ENCODE assay signal across 35 cellular contexts in genomic region chr11:1439341-1439740, GRCh38. TPM values are rescaled to one million over a fixed set of nuclear protein-coding genes. Genes with fewer than 3 reads are reported as not detected.
"Had no signal": no experiment of that assay in that cellular context is flagged by ENCODE, and none has a peak within 500 bp of the region (broad histone marks: within the 10 kb centered on the region; RNA-seq: fewer than 3 reads in every experiment).

No MANE protein-coding gene starts in this region.

- H3K4me2 ChIP-seq: KMS-11 had no signal

- H3K27ac ChIP-seq: KMS-11 had no signal

- H3K4me3 ChIP-seq: MG63 had no signal

- H3K36me3 ChIP-seq: MG63 had no signal

- DNase-seq: Karpas-422, Kasumi-1, MG63, MM.1S, MV-4-11, NCI-H1048, NCI-H1092, NCI-H1092 treated with DMSO at 0.1 percent for 48 hours, NCI-H1105, NCI-H1105 treated with DMSO at 0.1 percent for 48 hours, NCI-H1417, NCI-H1417 treated with DMSO at 0.1 percent for 48 hours, NCI-H1436, NCI-H1436 treated with DMSO at 0.1 percent for 48 hours, NCI-H146, NCI-H1694, NCI-H1694 treated with DMSO at 0.1 percent for 48 hours, NCI-H187, NCI-H187 treated with DMSO at 0.1 percent for 48 hours, NCI-H1930, NCI-H2029, NCI-H2029 treated with DMSO at 0.1 percent for 48 hours, NCI-H2081, NCI-H2081 treated with DMSO at 0.1 percent for 48 hours, NCI-H2107, NCI-H2171, NCI-H2171 treated with DMSO at 0.1 percent for 48 hours, NCI-H2227 treated with DMSO at 0.1 percent for 48 hours, NCI-H226, NCI-H345, NCI-H446, NCI-H446 treated with DMSO at 0.1 percent for 48 hours, NCI-H510A had no signal

- H3K9ac ChIP-seq: KMS-11 had no signal

- H3K9me3 ChIP-seq: MG63 had no signal

- H3K27me3 ChIP-seq: MG63 had no signal

RNA-seq across cellular contexts. Expression of gene BRSK2, which starts 49.6 kb away (rescaled TPM):
- total RNA-seq: M059J had no signal
